10 cellular contexts compared by ENCODE assay signal in the genomic region with DNA sequence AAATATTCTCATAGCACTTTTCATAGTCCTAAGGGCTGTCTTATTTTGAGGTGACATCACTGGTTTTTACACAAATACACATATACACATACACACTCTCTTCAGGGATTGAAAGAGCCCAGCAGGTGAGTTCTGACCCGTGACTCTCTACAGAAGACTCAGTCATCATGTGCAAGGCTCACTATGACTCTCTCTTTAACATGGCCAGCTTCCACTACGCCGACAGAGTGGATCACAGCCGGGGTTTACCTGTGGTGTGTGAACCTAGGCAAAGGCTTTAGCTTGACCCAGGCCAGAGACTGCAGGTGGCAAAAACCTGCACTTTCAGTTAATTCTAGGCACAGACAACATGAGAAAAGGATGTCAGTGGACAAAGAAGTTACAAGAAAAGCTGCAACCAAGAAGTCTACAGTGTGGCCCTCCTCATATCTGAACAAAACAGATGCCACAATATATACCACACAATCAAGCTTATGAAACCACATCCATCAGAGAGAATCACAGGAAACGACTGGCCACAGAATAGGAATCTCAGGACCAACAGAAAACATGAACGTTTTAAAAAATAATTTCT. TPM values are rescaled to one million over a fixed set of nuclear protein-coding genes. Genes with fewer than 3 reads are reported as not detected.
A peak's percentile ranks its signal among the peaks of the same experiment; 100 is the strongest.
DNase-seq lines count a peak whose midpoint lies in the region; ATAC-seq and TF ChIP-seq lines count a peak whose summit lies in the region.
"Had no signal": no experiment of that assay in that cellular context is flagged by ENCODE, and none has a peak within 500 bp of the region (broad histone marks: within the 10 kb centered on the region; RNA-seq: fewer than 3 reads in every experiment).

No MANE protein-coding gene starts in this region.

- H3K27me3 Mint-ChIP-seq in CD4-positive, alpha-beta T cell: no peaks in the 10 kb centered on the region

- no peaks in the 10 kb centered on the region for H3K9me3 Mint-ChIP-seq in CD4-positive, alpha-beta T cell

- no peaks in the 10 kb centered on the region for H3K27me3 ChIP-seq in CD4-positive, alpha-beta T cell (ENCODE audit: control insufficient read depth, insufficient read depth, low read length)

- POLR2A ChIA-PET in CD4-positive, alpha-beta T cell (lab: Charles Lee): interaction anchor here (0.6 to 2.5 kb wide), 16 partner anchors 10 to 595 kb away, joined by 3 to 38 read pairs (median 4); no protein-coding TSS in a partner anchor

- no peaks in the 10 kb centered on the region for H3K36me3 ChIP-seq in SK-N-MC (ENCODE audit: insufficient read depth, low read length)

- no peaks in the 10 kb centered on the region for H3K9me3 ChIP-seq in CD4-positive, alpha-beta T cell (ENCODE audit: control insufficient read depth, low read length)
- H3K9me3 ChIP-seq in SK-N-MC (ENCODE audit: low read depth, low read length): no peaks in the 10 kb centered on the region
- H3K9me3 ChIP-seq: Caco-2 had no signal

- peak; percentile 61 for ATAC-seq in CD4-positive, alpha-beta T cell (ENCODE audit: poor library complexity)
- peak; percentile 38 for ATAC-seq in GM21447 (IDR thresholded peaks at IDR 0.05; ENCODE audit: unreplicated experiment)

- H3K4me1 Mint-ChIP-seq in CD4-positive, alpha-beta T cell (ENCODE audit: low read depth): peaks cover 92% of the 10 kb centered on the region

- peak overlapping the region; percentile 79 for H3K27ac Mint-ChIP-seq in CD4-positive, alpha-beta T cell

- H3K36me3 Mint-ChIP-seq in CD4-positive, alpha-beta T cell (ENCODE audit: low read depth): peaks cover 63% of the 10 kb centered on the region

- CTCF ChIA-PET in CD4-positive, alpha-beta T cell (lab: Charles Lee): interaction anchor here (0.7 to 1.4 kb wide), 9 partner anchors 10 to 230 kb away, joined by 3 to 6 read pairs (median 3); no protein-coding TSS in a partner anchor

- peak overlapping the region; percentile 76 for H3K4me3 Mint-ChIP-seq in CD4-positive, alpha-beta T cell

- TF ChIP-seq CTCF in CD4-positive, alpha-beta T cell (IDR thresholded peaks at IDR 0.05): no peak

- intact Hi-C loops in CD4-positive, alpha-beta T cell (cut with DNase I, micrococcal nuclease): loop anchor here in 1 of 2 experiments (2.0 kb wide), 1 partner anchor 13 kb away; no protein-coding TSS in a partner anchor

- H3K9ac ChIP-seq in SK-N-MC (ENCODE audit: insufficient read length): no peak overlapping the region

- no peak for DNase-seq in CD4-positive, alpha-beta T cell
- DNase-seq in SK-N-MC (ENCODE audit: low read depth, low spot score) (no peak), dermis blood vessel endothelial cell (peak; percentile 66), SW480 (ENCODE audit: low spot score) (no peak), UCSD-AML1 (lab: John Stamatoyannopoulos, UW; ENCODE audit: unreplicated experiment) (no peak), COLO829 (ENCODE audit: low spot score) (no peak), amygdala (lab: John Stamatoyannopoulos, UW) (no peak)
- DNase-seq: Caco-2, NCI-H146 had no signal

- H3K27ac ChIP-seq in CD4-positive, alpha-beta T cell (ENCODE audit: low read depth, low read length): peak overlapping the region; percentile 48
- peak overlapping the region; percentile 56 for H3K27ac ChIP-seq in SK-N-MC

- H3K4me3 ChIP-seq in SK-N-MC: no peak overlapping the region

RNA-seq across cellular contexts. Expression of gene CYTH1, which starts 56.5 kb away (rescaled TPM):
- 100 to 1,000 TPM; 521 to 525 TPM for total RNA-seq in CD4-positive, alpha-beta T cell
- total RNA-seq in dermis blood vessel endothelial cell: 50.6 and 51.4 TPM in 2 replicates
